In genomic region chr7:44893710-44894135, GRCh38 we compare ENCODE assay signal across 24 cellular contexts. TPM values are rescaled to one million over a fixed set of nuclear protein-coding genes. Genes with fewer than 3 reads are reported as not detected.
DNase-seq lines count a peak whose midpoint lies in the region; ATAC-seq, FAIRE-seq and TF ChIP-seq lines count a peak whose summit lies in the region.
"Had no signal": no experiment of that assay in that cellular context is flagged by ENCODE, and none has a peak within 500 bp of the region (broad histone marks: within the 10 kb centered on the region; RNA-seq: fewer than 3 reads in every experiment).

No MANE protein-coding gene starts in this region.

- no peak overlapping the region for H3K4me3 Mint-ChIP-seq in T-cell
- no peak overlapping the region for H3K4me3 Mint-ChIP-seq in effector memory CD8-positive, alpha-beta T cell
- H3K4me3 Mint-ChIP-seq: activated CD4-positive, alpha-beta memory T cell treated with anti-CD3 and anti-CD28 coated beads for 36 hours; CD4-positive, CD25-positive, alpha-beta regulatory T cell; WTC11 had no signal

- CTCF ChIA-PET in T-cell (lab: Charles Lee) = no interaction called here

- no peaks in the 10 kb centered on the region for H3K9me3 Mint-ChIP-seq in T-cell
- no peaks in the 10 kb centered on the region for H3K9me3 Mint-ChIP-seq in effector memory CD8-positive, alpha-beta T cell
- H3K9me3 Mint-ChIP-seq: activated CD4-positive, alpha-beta memory T cell treated with anti-CD3 and anti-CD28 coated beads for 36 hours; CD4-positive, CD25-positive, alpha-beta regulatory T cell had no signal

- in situ Hi-C loops in KBM-7 (cut with MboI; ENCODE audit: low pct_unique_long_range_greater_than_20kb, low sequenced_read_pairs) = no loop called here

- intact Hi-C loops in pancreas (cut with DNase I) = no loop called here
- intact Hi-C loops in psoas muscle (cut with DNase I) = no loop called here

- FAIRE-seq in pancreas (lab: Jason Lieb, UNC) = no peak
- FAIRE-seq: bronchial epithelial cell, G401.6 had no signal

- H3K4me3 ChIP-seq in pancreas (no peak overlapping the region), psoas muscle (no peak overlapping the region)
- H3K4me3 ChIP-seq: heart right ventricle, SK-N-MC, tibial nerve had no signal

- 26 to 27% methylated on average over 6 of the region's 6 CpGs for WGBS in pancreas, 2 donors
- 48 to 52% (median 48%) methylated on average over 6 of the region's 6 CpGs for WGBS in psoas muscle, 3 donors

- no peaks in the 10 kb centered on the region for H3K36me3 Mint-ChIP-seq in T-cell
- peaks cover 11% of the 10 kb centered on the region for H3K36me3 Mint-ChIP-seq in effector memory CD8-positive, alpha-beta T cell (ENCODE audit: insufficient read depth)
- H3K36me3 Mint-ChIP-seq: activated CD4-positive, alpha-beta memory T cell treated with anti-CD3 and anti-CD28 coated beads for 36 hours; CD4-positive, CD25-positive, alpha-beta regulatory T cell; WTC11 had no signal

- H3K27ac ChIP-seq in pancreas (peak overlapping the region in 3 of 4 donors; percentile 41 to 63 (median 63)), psoas muscle (no peak overlapping the region)
- H3K27ac ChIP-seq: heart right ventricle, SK-N-MC, tibial nerve had no signal

- no peaks in the 10 kb centered on the region for H3K27me3 Mint-ChIP-seq in T-cell
- H3K27me3 Mint-ChIP-seq in effector memory CD8-positive, alpha-beta T cell = no peaks in the 10 kb centered on the region
- H3K27me3 Mint-ChIP-seq: activated CD4-positive, alpha-beta memory T cell treated with anti-CD3 and anti-CD28 coated beads for 36 hours; CD4-positive, CD25-positive, alpha-beta regulatory T cell had no signal

- H3K4me1 ChIP-seq in pancreas = peaks cover 0 to 6% (median 0%) of the 10 kb centered on the region in 3 donors
- H3K4me1 ChIP-seq in psoas muscle = peaks cover 7% of the 10 kb centered on the region
- H3K4me1 ChIP-seq: tibial nerve had no signal

- TF ChIP-seq CTCF in pancreas (IDR thresholded peaks at IDR 0.05) = no peak
- TF ChIP-seq CTCF in psoas muscle (IDR thresholded peaks at IDR 0.05) = no peak

- ATAC-seq in T-cell (replicated peaks in 1 of 4) (no peak), pancreas (peak; percentile 64 to 92 (median 76)), psoas muscle (no peak)
- ATAC-seq in effector memory CD8-positive, alpha-beta T cell (replicated peaks) = no peak
- ATAC-seq: heart right ventricle; left colon; stimulated activated naive CD8-positive, alpha-beta T cell treated with anti-CD3 and anti-CD28 coated beads, Interleukin-15, Interleukin-2, amounts not matched to agents 100 U/mL and 50 U/mL, for 24 hours; WTC11 had no signal

- peaks cover 30 to 35% (median 35%) of the 10 kb centered on the region in 3 donors for H3K4me1 Mint-ChIP-seq in T-cell
- peaks cover 24 to 38% of the 10 kb centered on the region in 2 donors for H3K4me1 Mint-ChIP-seq in effector memory CD8-positive, alpha-beta T cell (ENCODE audit: low read depth in 2 of 2)
- H3K4me1 Mint-ChIP-seq: WTC11 had no signal

- H3K9me3 ChIP-seq in pancreas (no peaks in the 10 kb centered on the region), psoas muscle (no peaks in the 10 kb centered on the region)
- H3K9me3 ChIP-seq: heart right ventricle, tibial nerve had no signal

- POLR2A ChIA-PET in T-cell (lab: Charles Lee) = no interaction called here

- no peaks in the 10 kb centered on the region for H3K27me3 ChIP-seq in pancreas
- no peaks in the 10 kb centered on the region for H3K27me3 ChIP-seq in psoas muscle (ENCODE audit: insufficient read depth in 3 of 3, low read length in 2 of 3)
- H3K27me3 ChIP-seq: heart right ventricle, tibial nerve had no signal

- peak; percentile 40 for DNase-seq in KBM-7
- no peak for DNase-seq in T-cell
- no peak for DNase-seq in effector memory CD8-positive, alpha-beta T cell
- DNase-seq in pancreas = peak in 3 of 6 donors; percentile 18 to 48 (median 41)
- no peak for DNase-seq in amygdala (lab: John Stamatoyannopoulos, UW)
- DNase-seq in GM19238 (ENCODE audit: insufficient read length, low spot score) = no peak
- no peak for DNase-seq in AG08395 (ENCODE audit: low spot score)
- DNase-seq in psoas muscle = no peak
- DNase-seq: activated CD4-positive, alpha-beta memory T cell treated with anti-CD3 and anti-CD28 coated beads for 36 hours; activated gamma-delta T cell; activated T-cell treated with anti-CD3 and anti-CD28 coated beads for 4 hours; CD4-positive, CD25-positive, alpha-beta regulatory T cell; DMS 273 treated with DMSO at 0.1 percent for 48 hours; heart right ventricle; left colon; NCI-H1105; NCI-H510A treated with DMSO at 0.1 percent for 48 hours; stimulated activated CD4-positive, alpha-beta T cell treated with anti-CD3 and anti-CD28 coated beads, Interleukin-4, amount 100 ng/mL, for 1 hour; stimulated activated naive CD8-positive, alpha-beta T cell treated with anti-CD3 and anti-CD28 coated beads, Interleukin-15, Interleukin-2, amounts not matched to agents 100 U/mL and 50 U/mL, for 24 hours had no signal

- H3K27ac Mint-ChIP-seq in T-cell = peak overlapping the region; percentile 12 to 27
- peak overlapping the region; percentile 95 to 98 for H3K27ac Mint-ChIP-seq in effector memory CD8-positive, alpha-beta T cell
- H3K27ac Mint-ChIP-seq: activated CD4-positive, alpha-beta memory T cell treated with anti-CD3 and anti-CD28 coated beads for 36 hours; WTC11 had no signal

- H3K36me3 ChIP-seq in pancreas (no peaks in the 10 kb centered on the region), psoas muscle (ENCODE audit: insufficient read depth in 1 of 2, low read depth in 1 of 2) (no peaks in the 10 kb centered on the region)
- H3K36me3 ChIP-seq: heart right ventricle, tibial nerve had no signal

RNA-seq across cellular contexts. Expression of gene PURB, which starts 8.4 kb away (rescaled TPM):
- total RNA-seq in T-cell (10 to 100 TPM; 19.5 to 29.8 (median 20.1) TPM), pancreas (10 to 100 TPM in 2 of 6 donors, 1 to 10 TPM in 4; 6.6 to 14.7 (median 8.6) TPM), psoas muscle (10 to 100 TPM; 14.1 to 27.2 (median 21.8) TPM)
- polyA plus RNA-seq in pancreas (1 to 10 TPM; 3.6 to 8.0 TPM), psoas muscle (10 to 100 TPM in 2 of 3 donors, 1 to 10 TPM in 1; 8.8 to 25.5 (median 18.8) TPM)

RNA-seq across cellular contexts. Expression of gene H2AZ2, which starts 45.8 kb away (rescaled TPM):
- 100 to 1,000 TPM; 151 to 177 (median 158) TPM for total RNA-seq in T-cell
- total RNA-seq in pancreas = 10 to 100 TPM; 37.8 to 83.0 (median 56.1) TPM
- polyA plus RNA-seq in pancreas = 10 to 100 TPM; 45.1 to 56.4 TPM
- total RNA-seq in psoas muscle = 100 to 1,000 TPM; 121 to 155 (median 127) TPM
- 100 to 1,000 TPM in 1 of 3 donors, 10 to 100 TPM in 2; 37.1 to 129 (median 66.5) TPM for polyA plus RNA-seq in psoas muscle

Comparison
In these comparisons a context has a peak if more than half of its experiments do, and no peak if none do; other contexts are left out.
1. ATAC-seq: peak in pancreas (4 of 4); none in T-cell (0 of 4), effector memory CD8-positive, alpha-beta T cell (single experiment) and psoas muscle (0 of 4).